24 cellular contexts compared by ENCODE assay signal in genomic region chr1:8512504-8512903, GRCh38.
DNase-seq lines count a peak whose midpoint lies in the region; ATAC-seq and TF ChIP-seq lines count a peak whose summit lies in the region.
"Had no signal": no experiment of that assay in that cellular context is flagged by ENCODE, and none has a peak within 500 bp of the region (broad histone marks: within the 10 kb centered on the region; RNA-seq: fewer than 3 reads in every experiment).

No MANE protein-coding gene starts in this region.

- H3K27me3 ChIP-seq in H9 (ENCODE audit: insufficient read depth, low read length) = no peaks in the 10 kb centered on the region
- no peaks in the 10 kb centered on the region for H3K27me3 ChIP-seq in osteoblast (ENCODE audit: insufficient read depth, low read length)
- H3K27me3 ChIP-seq: brain microvascular endothelial cell, colonic mucosa, spleen had no signal

- DNase-seq in activated CD8-positive, alpha-beta memory T cell treated with anti-CD3 and anti-CD28 coated beads, Interleukin-2, amount 10 ng/mL, durations not matched to agents 7 days and 5 days = no peak
- no peak for DNase-seq in activated CD8-positive, alpha-beta memory T cell treated with anti-CD3 and anti-CD28 coated beads, Interleukin-2, amount 50 U/mL, for 4 hours
- DNase-seq in H9 (no peak), osteoblast (ENCODE audit: insufficient read length, low spot score, missing footprints) (peak; percentile 45), NCI-H1694 treated with DMSO at 0.1 percent for 48 hours (lab: John Stamatoyannopoulos, UW) (no peak)
- DNase-seq: brain microvascular endothelial cell; C1 segment of cervical spinal cord; colonic mucosa; DMS 273 treated with DMSO at 0.1 percent for 48 hours; kidney glomerular epithelial cell; mammary epithelial cell; MV-4-11; NCI-H1930; NCI-H345; occipital lobe; SIG-M5; spleen; stimulated activated CD8-positive, alpha-beta memory T cell treated with anti-CD3 and anti-CD28 coated beads, Interleukin-4, amount 100 ng/mL, for 48 hours had no signal

- H3K4me3 ChIP-seq in osteoblast (ENCODE audit: insufficient read depth, low read length) = no peak overlapping the region
- H3K4me3 ChIP-seq: A549, colonic mucosa, spleen had no signal

- WGBS in H9 (ENCODE audit: extremely low coverage, insufficient read length, low lambda C conversion rate) = no CpG with 5 or more reads among the region's 6 CpGs

- no peaks in the 10 kb centered on the region for H3K23me2 ChIP-seq in H9 (ENCODE audit: insufficient read length, low read depth, low read length, poor library complexity, severe bottlenecking)

- no peaks in the 10 kb centered on the region for H3K9me3 Mint-ChIP-seq in activated CD8-positive, alpha-beta memory T cell treated with anti-CD3 and anti-CD28 coated beads, Interleukin-2, amount 10 ng/mL, durations not matched to agents 7 days and 5 days (ENCODE audit: low read depth)
- no peaks in the 10 kb centered on the region for H3K9me3 Mint-ChIP-seq in H9
- H3K9me3 Mint-ChIP-seq in activated T-helper 17 cell treated with anti-CD3 and anti-CD28 coated beads, Interleukin-2, amount 50 U/mL, for 72 hours = no peaks in the 10 kb centered on the region

- H2BK20ac ChIP-seq in H9 (ENCODE audit: low read depth, low read length, poor library complexity, severe bottlenecking) = no peak overlapping the region

- H3K27me3 Mint-ChIP-seq in activated CD8-positive, alpha-beta memory T cell treated with anti-CD3 and anti-CD28 coated beads, Interleukin-2, amount 10 ng/mL, durations not matched to agents 7 days and 5 days = no peaks in the 10 kb centered on the region
- no peaks in the 10 kb centered on the region for H3K27me3 Mint-ChIP-seq in H9 (ENCODE audit: low read depth)
- no peaks in the 10 kb centered on the region for H3K27me3 Mint-ChIP-seq in activated T-helper 17 cell treated with anti-CD3 and anti-CD28 coated beads, Interleukin-2, amount 50 U/mL, for 72 hours

- H3K9me3 ChIP-seq in H9 (ENCODE audit: control insufficient read depth, low read depth, low read length) (no peaks in the 10 kb centered on the region), osteoblast (ENCODE audit: low read depth, low read length) (no peaks in the 10 kb centered on the region)
- H3K9me3 ChIP-seq: A549, colonic mucosa, spleen had no signal

- H2BK15ac ChIP-seq in H9 (ENCODE audit: low read depth, low read length) = no peak overlapping the region

- H3K36me3 Mint-ChIP-seq in activated CD8-positive, alpha-beta memory T cell treated with anti-CD3 and anti-CD28 coated beads, Interleukin-2, amount 10 ng/mL, durations not matched to agents 7 days and 5 days = peaks cover 3% of the 10 kb centered on the region
- H3K36me3 Mint-ChIP-seq in H9 (ENCODE audit: insufficient read depth in 1 of 3, low read depth in 3 of 3) = peaks cover 1 to 18% (median 15%) of the 10 kb centered on the region in 3 experiments; a peak in 6 of 7 replicates
- no peaks in the 10 kb centered on the region for H3K36me3 Mint-ChIP-seq in activated T-helper 17 cell treated with anti-CD3 and anti-CD28 coated beads, Interleukin-2, amount 50 U/mL, for 72 hours (ENCODE audit: low read depth)

- no peak overlapping the region for H3T11ph ChIP-seq in H9 (ENCODE audit: low read length)

- no peak overlapping the region for H2BK12ac ChIP-seq in H9 (ENCODE audit: insufficient read length, low read depth, low read length)

- no peak overlapping the region for H2BK120ac ChIP-seq in H9 (ENCODE audit: low read depth, low read length, poor library complexity, severe bottlenecking)

- no peak overlapping the region for H3K9ac ChIP-seq in H9 (ENCODE audit: extremely low read depth, insufficient read length, low read length)
- H3K9ac ChIP-seq: KMS-11 had no signal

- H3K14ac ChIP-seq in H9 (ENCODE audit: insufficient read depth, low read length) = no peak overlapping the region

- ATAC-seq in activated CD8-positive, alpha-beta memory T cell treated with anti-CD3 and anti-CD28 coated beads, Interleukin-2, amount 10 ng/mL, durations not matched to agents 7 days and 5 days = no peak
- peak; percentile 29 for ATAC-seq in activated T-helper 17 cell treated with anti-CD3 and anti-CD28 coated beads, Interleukin-2, amount 50 U/mL, for 72 hours (replicated peaks)
- ATAC-seq in HG02852 (IDR thresholded peaks at IDR 0.05; ENCODE audit: unreplicated experiment) (no peak), GM19452 (IDR thresholded peaks at IDR 0.05; ENCODE audit: unreplicated experiment) (no peak)
- ATAC-seq: A549 had no signal

- H3K4me1 ChIP-seq in H9 (ENCODE audit: insufficient read depth, low read length) = no peaks in the 10 kb centered on the region; the same call in 1 of the 2 replicates
- H3K4me1 ChIP-seq in osteoblast (ENCODE audit: insufficient read depth, low read length) = peaks cover 28% of the 10 kb centered on the region
- H3K4me1 ChIP-seq: colonic mucosa had no signal

- no peak overlapping the region for H3K27ac ChIP-seq in H9 (ENCODE audit: insufficient read length, low read depth, low read length)
- H3K27ac ChIP-seq in osteoblast (ENCODE audit: low read depth, low read length) = no peak overlapping the region
- H3K27ac ChIP-seq: A549, brain microvascular endothelial cell, colonic mucosa, KMS-11, spleen, VCaP had no signal

- no peak overlapping the region for H3K23ac ChIP-seq in H9 (ENCODE audit: insufficient read length, low read depth, low read length)

- H4K5ac ChIP-seq in H9 (ENCODE audit: insufficient read length, low read depth, low read length) = no peak overlapping the region

- H3K18ac ChIP-seq in H9 (ENCODE audit: insufficient read length, low read depth, low read length) = no peak overlapping the region

- H3K4ac ChIP-seq in H9 (ENCODE audit: low read depth, low read length) = no peak overlapping the region

- H3K4me2 ChIP-seq in H9 (ENCODE audit: insufficient read depth, insufficient read length, low read length) (no peak overlapping the region), osteoblast (ENCODE audit: insufficient read depth, low read length) (no peak overlapping the region)
- H3K4me2 ChIP-seq: A549, KMS-11 had no signal

- H2AFZ ChIP-seq in H9 (ENCODE audit: low read length) (no peak overlapping the region), osteoblast (ENCODE audit: low read length) (no peak overlapping the region)

- CTCF ChIA-PET in activated CD8-positive, alpha-beta memory T cell treated with anti-CD3 and anti-CD28 coated beads, Interleukin-2, amount 10 ng/mL, durations not matched to agents 7 days and 5 days (lab: Charles Lee) = no interaction called here

- H4K91ac ChIP-seq in H9 (ENCODE audit: insufficient read length, low read depth, low read length) = no peak overlapping the region

- no peak overlapping the region for H3K56ac ChIP-seq in H9 (ENCODE audit: insufficient read length, low read depth, low read length)

- no peaks in the 10 kb centered on the region for H4K20me1 ChIP-seq in H9 (ENCODE audit: control insufficient read depth, insufficient read depth, insufficient read length)
- H4K20me1 ChIP-seq in osteoblast (ENCODE audit: insufficient read depth, low read length) = no peaks in the 10 kb centered on the region

- TF ChIP-seq CTCF in H9 (conservative IDR thresholded peaks at IDR 0.05) (no peak), osteoblast (IDR thresholded peaks at IDR 0.05; ENCODE audit: extremely low read depth, low read depth, low read length) (no peak)

- no peaks in the 10 kb centered on the region for H3K79me1 ChIP-seq in H9 (ENCODE audit: insufficient read depth, low read depth, low read length, poor library complexity, severe bottlenecking)

- H2BK5ac ChIP-seq in H9 (ENCODE audit: insufficient read length, low read length) = no peak overlapping the region

- H2AK5ac ChIP-seq in H9 (ENCODE audit: insufficient read length, low read length) = no peak overlapping the region

- peak overlapping the region; percentile 30 for H3K27ac Mint-ChIP-seq in activated CD8-positive, alpha-beta memory T cell treated with anti-CD3 and anti-CD28 coated beads, Interleukin-2, amount 10 ng/mL, durations not matched to agents 7 days and 5 days
- peak overlapping the region in 2 of 3 experiments; percentile 4 to 66; a peak in 3 of 7 replicates for H3K27ac Mint-ChIP-seq in H9
- H3K27ac Mint-ChIP-seq in activated T-helper 17 cell treated with anti-CD3 and anti-CD28 coated beads, Interleukin-2, amount 50 U/mL, for 72 hours = peak overlapping the region; percentile 81

- H3K79me2 ChIP-seq in H9 (ENCODE audit: insufficient read depth, low read length) = no peaks in the 10 kb centered on the region
- H3K79me2 ChIP-seq in osteoblast (ENCODE audit: insufficient read depth, low read length) = peaks cover 46% of the 10 kb centered on the region

- no peak overlapping the region for H4K8ac ChIP-seq in H9 (replicated peaks; ENCODE audit: insufficient read length, low read depth, low read length)

- H3K4me1 Mint-ChIP-seq in activated CD8-positive, alpha-beta memory T cell treated with anti-CD3 and anti-CD28 coated beads, Interleukin-2, amount 10 ng/mL, durations not matched to agents 7 days and 5 days = peaks cover 34% of the 10 kb centered on the region
- H3K4me1 Mint-ChIP-seq in H9 = peaks cover 18 to 19% of the 10 kb centered on the region in 2 experiments
- peaks cover 25% of the 10 kb centered on the region for H3K4me1 Mint-ChIP-seq in activated T-helper 17 cell treated with anti-CD3 and anti-CD28 coated beads, Interleukin-2, amount 50 U/mL, for 72 hours

- no peaks in the 10 kb centered on the region for H3K36me3 ChIP-seq in osteoblast (ENCODE audit: insufficient read depth, low read length)
- H3K36me3 ChIP-seq: brain microvascular endothelial cell, colonic mucosa had no signal

- no peak overlapping the region for H3K4me3 Mint-ChIP-seq in activated CD8-positive, alpha-beta memory T cell treated with anti-CD3 and anti-CD28 coated beads, Interleukin-2, amount 10 ng/mL, durations not matched to agents 7 days and 5 days
- H3K4me3 Mint-ChIP-seq in H9 = no peak overlapping the region
- peak overlapping the region; percentile 47 for H3K4me3 Mint-ChIP-seq in activated T-helper 17 cell treated with anti-CD3 and anti-CD28 coated beads, Interleukin-2, amount 50 U/mL, for 72 hours

Comparison
In these comparisons a context has a peak if more than half of its experiments do, and no peak if none do; other contexts are left out.
1. H3K27ac Mint-ChIP-seq: peak in every context shown above with its lines; median percentile 81 in activated T-helper 17 cell treated with anti-CD3 and anti-CD28 coated beads, Interleukin-2, amount 50 U/mL, for 72 hours; 35 in H9; 30 in activated CD8-positive, alpha-beta memory T cell treated with anti-CD3 and anti-CD28 coated beads, Interleukin-2, amount 10 ng/mL, durations not matched to agents 7 days and 5 days.